ENCODE assay signal across 9 cellular contexts in the genomic region with DNA sequence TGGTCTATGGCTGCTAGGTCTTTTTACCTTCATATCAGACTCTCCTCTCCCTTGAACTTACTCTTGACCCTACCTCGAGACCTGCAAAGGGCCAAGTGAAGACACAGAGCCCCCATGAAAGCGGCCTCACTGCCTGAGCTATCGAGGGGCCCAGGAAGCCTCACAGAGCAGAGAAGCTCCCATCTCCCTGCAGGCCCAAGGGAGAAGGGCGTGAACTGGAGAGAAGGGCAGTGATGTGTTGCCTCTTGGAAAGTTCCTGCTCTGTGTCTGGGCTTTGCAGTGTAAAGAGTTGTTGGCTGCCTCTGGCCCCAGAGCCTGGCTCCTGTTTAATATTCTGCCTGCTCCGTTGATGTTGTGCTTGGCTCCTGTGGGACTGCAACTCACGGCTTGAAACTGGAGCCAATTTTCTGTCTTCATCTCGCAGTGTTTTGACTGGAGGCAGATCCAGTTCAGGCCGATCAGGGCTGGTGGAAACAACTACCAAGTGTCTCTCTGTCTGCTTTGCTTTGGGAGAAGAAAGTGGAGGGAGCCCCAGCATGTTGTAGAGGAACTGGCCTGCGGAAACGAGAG. TPM values are rescaled to one million over a fixed set of nuclear protein-coding genes. Genes with fewer than 3 reads are reported as not detected.
A peak's percentile ranks its signal among the peaks of the same experiment; 100 is the strongest.
DNase-seq lines count a peak whose midpoint lies in the region; ATAC-seq and TF ChIP-seq lines count a peak whose summit lies in the region.
"Had no signal": no experiment of that assay in that cellular context is flagged by ENCODE, and none has a peak within 500 bp of the region (broad histone marks: within the 10 kb centered on the region; RNA-seq: fewer than 3 reads in every experiment).

No MANE protein-coding gene starts in this region.

- H3K9ac ChIP-seq in skeletal muscle tissue (ENCODE audit: low read depth in 1 of 3, low read length in 3 of 3): no peak overlapping the region

- H3K36me3 ChIP-seq in skeletal muscle tissue (ENCODE audit: control insufficient read depth in 3 of 3, insufficient read depth in 3 of 3, low read length in 3 of 3) (no peaks in the 10 kb centered on the region), SJCRH30 (no peaks in the 10 kb centered on the region)

- ATAC-seq in GM18873 (IDR thresholded peaks at IDR 0.05; ENCODE audit: low FRiP score, unreplicated experiment): no peak

- H3K27me3 ChIP-seq in skeletal muscle tissue (ENCODE audit: control insufficient read depth in 3 of 3, insufficient read depth in 3 of 3, low read length in 3 of 3): peaks cover 16 to 31% (median 20%) of the 10 kb centered on the region in 3 donors
- H3K27me3 ChIP-seq in SJCRH30: peaks cover 25% of the 10 kb centered on the region

- H3K4me1 ChIP-seq in skeletal muscle tissue (ENCODE audit: control insufficient read depth in 3 of 3, insufficient read depth in 3 of 3, low read length in 3 of 3): peaks cover 14 to 21% (median 18%) of the 10 kb centered on the region in 3 donors
- H3K4me1 ChIP-seq in SJCRH30: peaks cover 10% of the 10 kb centered on the region

- no peak for TF ChIP-seq CTCF in choroid plexus epithelial cell (conservative IDR thresholded peaks at IDR 0.05; ENCODE audit: low read depth, low read length)

- H3K4me3 ChIP-seq in choroid plexus epithelial cell (ENCODE audit: low read depth, low read length) (no peak overlapping the region), skeletal muscle tissue (ENCODE audit: low read length in 3 of 3) (no peak overlapping the region), SJCRH30 (no peak overlapping the region)
- H3K4me3 ChIP-seq: PC-9 had no signal

- H3K9me3 ChIP-seq in skeletal muscle tissue (ENCODE audit: control insufficient read depth in 3 of 3, low read length in 3 of 3): no peaks in the 10 kb centered on the region
- no peaks in the 10 kb centered on the region for H3K9me3 ChIP-seq in SJCRH30 (replicated peaks)

- H3K27ac ChIP-seq in skeletal muscle tissue (ENCODE audit: low read depth, low read length) (peak overlapping the region; percentile 34), SJCRH30 (no peak overlapping the region)
- H3K27ac ChIP-seq: PC-9 had no signal

- DNase-seq in H4 (ENCODE audit: low spot score) (peak; percentile 25), choroid plexus epithelial cell (ENCODE audit: low read depth) (peak; percentile 55), kidney tubule cell (ENCODE audit: low spot score) (peak; percentile 33), NCI-H187 (lab: John Stamatoyannopoulos, UW) (no peak), DMS153 (lab: John Stamatoyannopoulos, UW) (no peak), SJCRH30 (no peak)
- DNase-seq: PC-9 had no signal

RNA-seq across cellular contexts. Expression of gene SERTAD4, which starts 4.3 kb away (rescaled TPM):
- 3.7 and 8.3 TPM in 2 replicates for total RNA-seq in H4 (2014; rRNA removed; shearing (Covaris generic))
- total RNA-seq in skeletal muscle tissue: 1.6 TPM
- 0.20 and 0.30 TPM in 2 replicates for total RNA-seq in SJCRH30 (2014; rRNA removed; shearing (Covaris generic))

Comparison
In these comparisons a context has a peak if more than half of its experiments do, and no peak if none do; other contexts are left out.
1. DNase-seq: peak in H4 (single experiment), choroid plexus epithelial cell (single experiment) and kidney tubule cell (single experiment); none in NCI-H187 (0 of 2), DMS153 (single experiment) and SJCRH30 (0 of 2).